ENCODE assay signal across 25 cellular contexts in genomic region chr22:22716136-22716535, GRCh38.
"Had no signal": no experiment of that assay in that cellular context is flagged by ENCODE, and none has a peak within 500 bp of the region (broad histone marks: within the 10 kb centered on the region; RNA-seq: fewer than 3 reads in every experiment).

No MANE protein-coding gene starts in this region.

- H3K9me3 ChIP-seq: esophagus squamous epithelium, gastroesophageal sphincter, heart right ventricle had no signal

- H3K4me3 Mint-ChIP-seq: activated CD4-positive, alpha-beta memory T cell treated with anti-CD3 and anti-CD28 coated beads for 36 hours; activated CD4-positive, alpha-beta T cell treated with anti-CD3 and anti-CD28 coated beads for 36 hours; activated CD4-positive, alpha-beta T cell treated with anti-CD3 and anti-CD28 coated beads, Interleukin-2, amount 10 ng/mL, durations not matched to agents 24 days and 14 days; activated CD8-positive, alpha-beta T cell treated with anti-CD3 and anti-CD28 coated beads, Interleukin-2, amount 10 ng/mL, durations not matched to agents 7 days and 5 days; activated naive CD8-positive, alpha-beta T cell treated with anti-CD3 and anti-CD28 coated beads, Interleukin-2, amount 10 ng/mL, durations not matched to agents 7 days and 5 days; activated T-cell treated with anti-CD3 and anti-CD28 coated beads, Interleukin-2, amount 50 U/mL, for 4 hours; activated T-helper 17 cell treated with anti-CD3 and anti-CD28 coated beads, Interleukin-2, amount 50 U/mL, for 72 hours; central memory CD8-positive, alpha-beta T cell had no signal

- H3K27me3 Mint-ChIP-seq: activated CD4-positive, alpha-beta T cell treated with anti-CD3 and anti-CD28 coated beads for 36 hours; central memory CD8-positive, alpha-beta T cell had no signal

- H3K4me1 Mint-ChIP-seq: activated T-helper 17 cell treated with anti-CD3 and anti-CD28 coated beads, Interleukin-2, amount 50 U/mL, for 72 hours had no signal

- H3K27ac ChIP-seq: brain microvascular endothelial cell, epithelial cell of prostate, esophagus squamous epithelium, gastroesophageal sphincter, heart right ventricle had no signal

- ATAC-seq: activated CD4-positive, alpha-beta T cell treated with anti-CD3 and anti-CD28 coated beads for 36 hours; activated CD8-positive, alpha-beta T cell treated with anti-CD3 and anti-CD28 coated beads, Interleukin-2, amount 10 ng/mL, durations not matched to agents 7 days and 5 days; activated naive CD4-positive, alpha-beta T cell treated with anti-CD3 and anti-CD28 coated beads, Interleukin-2, amount 50 U/mL, for 72 hours; activated T-cell treated with anti-CD3 and anti-CD28 coated beads, Interleukin-2, amount 50 U/mL, for 4 hours; activated T-helper 17 cell treated with anti-CD3 and anti-CD28 coated beads, Interleukin-2, amount 50 U/mL, for 72 hours; gastroesophageal sphincter; heart right ventricle had no signal

- H3K4me1 ChIP-seq: esophagus squamous epithelium, gastroesophageal sphincter had no signal

- H3K4me3 ChIP-seq: esophagus squamous epithelium, gastroesophageal sphincter, heart right ventricle had no signal

- H3K36me3 Mint-ChIP-seq: activated CD4-positive, alpha-beta memory T cell treated with anti-CD3 and anti-CD28 coated beads for 36 hours; activated naive CD4-positive, alpha-beta T cell treated with anti-CD3 and anti-CD28 coated beads, Interleukin-2, amount 50 U/mL, for 72 hours; activated naive CD8-positive, alpha-beta T cell treated with anti-CD3 and anti-CD28 coated beads, Interleukin-2, amount 10 ng/mL, durations not matched to agents 7 days and 5 days had no signal

- H3K9me3 Mint-ChIP-seq: activated CD4-positive, alpha-beta memory T cell treated with anti-CD3 and anti-CD28 coated beads for 36 hours; activated CD4-positive, alpha-beta T cell treated with anti-CD3 and anti-CD28 coated beads, Interleukin-2, amount 10 ng/mL, durations not matched to agents 24 days and 14 days; activated naive CD4-positive, alpha-beta T cell treated with anti-CD3 and anti-CD28 coated beads, Interleukin-2, amount 50 U/mL, for 72 hours; activated naive CD8-positive, alpha-beta T cell treated with anti-CD3 and anti-CD28 coated beads, Interleukin-2, amount 10 ng/mL, durations not matched to agents 7 days and 5 days; activated T-cell treated with anti-CD3 and anti-CD28 coated beads, Interleukin-2, amount 50 U/mL, for 4 hours; activated T-helper 17 cell treated with anti-CD3 and anti-CD28 coated beads, Interleukin-2, amount 50 U/mL, for 72 hours; central memory CD8-positive, alpha-beta T cell had no signal

- DNase-seq: activated CD4-positive, alpha-beta memory T cell treated with anti-CD3 and anti-CD28 coated beads for 36 hours; activated CD4-positive, alpha-beta T cell treated with anti-CD3 and anti-CD28 coated beads for 36 hours; activated CD4-positive, alpha-beta T cell treated with anti-CD3 and anti-CD28 coated beads, Interleukin-2, amount 10 ng/mL, durations not matched to agents 24 days and 14 days; activated CD4-positive, CD25-positive, alpha-beta regulatory T cell; activated CD4-positive, CD25-positive, alpha-beta regulatory T cell treated with anti-CD3 and anti-CD28 coated beads, Interleukin-2, amount 50 U/mL, for 72 hours; activated CD8-positive, alpha-beta T cell treated with anti-CD3 and anti-CD28 coated beads, Interleukin-2, amount 10 ng/mL, durations not matched to agents 7 days and 5 days; activated effector memory CD4-positive, alpha-beta T cell treated with Interleukin-2 at 50 U/mL for 16 hours; activated gamma-delta T cell treated with Interleukin-2 at 50 U/mL for 16 hours; activated naive CD4-positive, alpha-beta T cell treated with Interleukin-2 at 50 U/mL for 16 hours; activated naive CD8-positive, alpha-beta T cell treated with anti-CD3 and anti-CD28 coated beads, Interleukin-2, amount 10 ng/mL, durations not matched to agents 7 days and 5 days; activated T-cell treated with anti-CD3 and anti-CD28 coated beads, Interleukin-2, amount 50 U/mL, for 4 hours; amniotic stem cell; anterior cingulate cortex; brain microvascular endothelial cell; cortex of kidney; effector CD8-positive, alpha-beta T cell; esophagus squamous epithelium; foreskin melanocyte; heart right ventricle; T-helper 2 cell had no signal

- H3K27ac Mint-ChIP-seq: activated CD4-positive, alpha-beta memory T cell treated with anti-CD3 and anti-CD28 coated beads for 36 hours; activated CD4-positive, alpha-beta T cell treated with anti-CD3 and anti-CD28 coated beads for 36 hours; activated CD4-positive, alpha-beta T cell treated with anti-CD3 and anti-CD28 coated beads, Interleukin-2, amount 10 ng/mL, durations not matched to agents 24 days and 14 days; activated CD8-positive, alpha-beta T cell treated with anti-CD3 and anti-CD28 coated beads, Interleukin-2, amount 10 ng/mL, durations not matched to agents 7 days and 5 days; activated naive CD4-positive, alpha-beta T cell treated with anti-CD3 and anti-CD28 coated beads, Interleukin-2, amount 50 U/mL, for 72 hours; activated naive CD8-positive, alpha-beta T cell treated with anti-CD3 and anti-CD28 coated beads, Interleukin-2, amount 10 ng/mL, durations not matched to agents 7 days and 5 days; activated T-helper 17 cell treated with anti-CD3 and anti-CD28 coated beads, Interleukin-2, amount 50 U/mL, for 72 hours had no signal

- H3K36me3 ChIP-seq: brain microvascular endothelial cell, esophagus squamous epithelium, gastroesophageal sphincter, heart right ventricle had no signal
